In the genomic region with DNA sequence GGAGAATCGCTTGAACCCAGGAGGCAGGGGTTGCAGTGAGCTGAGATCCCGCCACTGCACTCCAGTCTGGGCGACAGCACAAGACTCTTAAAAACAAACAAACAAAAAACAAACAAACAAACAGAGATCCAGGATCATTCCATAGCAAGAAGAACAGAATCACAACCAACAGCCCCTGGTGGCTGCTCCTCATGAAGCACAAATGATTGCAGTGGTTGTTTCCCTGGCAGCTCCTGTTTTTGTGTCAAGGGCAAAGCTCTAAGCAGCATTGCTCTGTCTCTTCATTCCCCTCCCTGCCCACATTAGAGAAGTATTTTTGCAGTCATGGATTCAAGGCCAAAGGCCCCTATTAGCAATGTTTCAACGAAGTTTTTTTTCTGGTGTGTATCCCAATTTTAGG, we compare ENCODE assay signal across 20 cellular contexts. TPM values are rescaled to one million over a fixed set of nuclear protein-coding genes. Genes with fewer than 3 reads are reported as not detected.
DNase-seq lines count a peak whose midpoint lies in the region; ATAC-seq, FAIRE-seq and TF ChIP-seq lines count a peak whose summit lies in the region.
"Had no signal": no experiment of that assay in that cellular context is flagged by ENCODE, and none has a peak within 500 bp of the region (broad histone marks: within the 10 kb centered on the region; RNA-seq: fewer than 3 reads in every experiment).

No MANE protein-coding gene starts in this region.

- ATAC-seq in GM12878 = no peak
- ATAC-seq in HG03196 (IDR thresholded peaks at IDR 0.05; ENCODE audit: unreplicated experiment) = no peak
- ATAC-seq: esophagus mucosa, psoas muscle had no signal

- CTCF ChIA-PET in GM12878 (lab: Yijun Ruan, JAX) = interaction anchor here (0.7 to 8.6 kb wide), 7 partner anchors 25 to 240 kb away, joined by 3 to 112 read pairs (median 13); a partner anchor contains a TSS

- no peak overlapping the region for H4K91ac ChIP-seq in H9 (ENCODE audit: insufficient read length, low read depth, low read length)

- intact Hi-C loops in GM12878 (cut with micrococcal nuclease; ENCODE audit: unreplicated experiment) (loop anchor here (5.0 to 10.0 kb wide), 3 partner anchors 94 to 367 kb away; a partner anchor contains a TSS), testis (cut with DNase I; ENCODE audit: low total_unique reads) (no loop called here)

- H3K14ac ChIP-seq in H9 (ENCODE audit: insufficient read depth, low read length) = no peak overlapping the region

- BruUV-seq in GM12878 (replicated peaks; lab: Mats Ljungman, UMichigan) = no TSS peak

- H3K56ac ChIP-seq in H9 (ENCODE audit: insufficient read length, low read depth, low read length) = no peak overlapping the region

- no peaks in the 10 kb centered on the region for H3K27me3 Mint-ChIP-seq in H9 (ENCODE audit: low read depth)
- H3K27me3 Mint-ChIP-seq: CD4-positive, alpha-beta memory T cell had no signal

- H3K9ac ChIP-seq in H9 (ENCODE audit: extremely low read depth, insufficient read length, low read length) = no peak overlapping the region
- H3K9ac ChIP-seq in GM12878 (ENCODE audit: control insufficient read depth, insufficient read depth, low read length) = peak overlapping the region; percentile 70

- DNase-seq in AG10803 (ENCODE audit: low read depth) (peak; percentile 14), H9 (no peak), GM12878 (ENCODE audit: low read depth, low spot score) (no peak), fibroblast of pulmonary artery (ENCODE audit: low read depth) (no peak), amygdala (lab: John Stamatoyannopoulos, UW) (no peak), KBM-7 (no peak), testis (no peak)
- DNase-seq: activated CD4-positive, alpha-beta T cell treated with anti-CD3 and anti-CD28 coated beads, Interleukin-2, amount 50 U/mL, for 4 hours; activated CD8-positive, alpha-beta memory T cell treated with anti-CD3 and anti-CD28 coated beads, Interleukin-2, amount 50 U/mL, for 4 hours; CD4-positive, alpha-beta memory T cell; central memory CD4-positive, alpha-beta T cell; glutamatergic neuron; GOT3; NCI-H1436; NCI-H510A treated with DMSO at 0.1 percent for 48 hours; psoas muscle had no signal

- no peak overlapping the region for H4K5ac ChIP-seq in H9 (ENCODE audit: insufficient read length, low read depth, low read length)

- H2BK5ac ChIP-seq in H9 (ENCODE audit: insufficient read length, low read length) = no peak overlapping the region

- RAD21 ChIA-PET in GM12878 (lab: Charles Lee; ENCODE audit: unreplicated experiment) = interaction anchor here (1.0 to 4.5 kb wide), 9 partner anchors 25 to 372 kb away, joined by 3 to 48 read pairs (median 5); no protein-coding TSS in a partner anchor

- in situ Hi-C loops in GM12878 (cut with MboI) = loop anchor here (5.0 kb wide), 1 partner anchor 34 kb away; no protein-coding TSS in a partner anchor
- in situ Hi-C loops in KBM-7 (cut with MboI; ENCODE audit: low pct_unique_long_range_greater_than_20kb, low sequenced_read_pairs) = no loop called here

- H3K9me3 ChIP-seq in H9 (ENCODE audit: control insufficient read depth, low read depth, low read length) (no peaks in the 10 kb centered on the region), GM12878 (replicated peaks; ENCODE audit: control insufficient read depth, insufficient read depth, low read length) (no peaks in the 10 kb centered on the region; the same call in 2 of the 3 replicates), testis (no peaks in the 10 kb centered on the region)

- no CpG with 5 or more reads among the region's 4 CpGs for WGBS in H9 (ENCODE audit: extremely low coverage, insufficient read length, low lambda C conversion rate)
- WGBS in GM12878 (ENCODE audit: insufficient coverage, insufficient replicate concordance, low lambda C conversion rate, missing lambda C conversion rate) = 81% methylated on average over 4 of the region's 4 CpGs
- WGBS in testis, 2 donors = 79 to 80% methylated on average over 4 of the region's 4 CpGs

- H3K79me2 ChIP-seq in H9 (ENCODE audit: insufficient read depth, low read length) (no peaks in the 10 kb centered on the region), GM12878 (ENCODE audit: control insufficient read depth, insufficient read depth, low read length) (no peaks in the 10 kb centered on the region)

- FAIRE-seq in GM12878 (lab: Jason Lieb, UNC) = no peak

- H3K27me3 ChIP-seq in H9 (ENCODE audit: insufficient read depth, low read length) (no peaks in the 10 kb centered on the region), GM12878 (replicated peaks in 1 of 2; ENCODE audit: control insufficient read depth in 2 of 2, insufficient read depth in 2 of 2, low read length in 1 of 2) (no peaks in the 10 kb centered on the region), testis (no peaks in the 10 kb centered on the region)

- H3K27ac ChIP-seq in H9 (ENCODE audit: insufficient read length, low read depth, low read length) (no peak overlapping the region), GM12878 (ENCODE audit: control insufficient read depth, insufficient read depth) (peak overlapping the region; percentile 99), testis (no peak overlapping the region)
- H3K27ac ChIP-seq: psoas muscle had no signal

- no peak overlapping the region for H3K4me3 ChIP-seq in AG10803 (ENCODE audit: low read length)
- no peak overlapping the region for H3K4me3 ChIP-seq in GM12878
- H3K4me3 ChIP-seq in fibroblast of pulmonary artery (replicated peaks; ENCODE audit: low read depth, low read length) = no peak overlapping the region
- no peak overlapping the region for H3K4me3 ChIP-seq in testis
- H3K4me3 ChIP-seq: psoas muscle had no signal

- H2BK12ac ChIP-seq in H9 (ENCODE audit: insufficient read length, low read depth, low read length) = no peak overlapping the region

- no peak for TF ChIP-seq POLR2A in GM12878 (IDR thresholded peaks at IDR 0.05; ENCODE audit: low read depth, low read length)
- TF ChIP-seq POLR2A in testis (IDR thresholded peaks at IDR 0.05) = no peak

- H2BK120ac ChIP-seq in H9 (ENCODE audit: low read depth, low read length, poor library complexity, severe bottlenecking) = no peak overlapping the region

- H3K36me3 Mint-ChIP-seq in H9 (ENCODE audit: insufficient read depth in 1 of 3, low read depth in 3 of 3) = peaks cover 2 to 4% (median 2%) of the 10 kb centered on the region in 3 experiments; a peak in 2 of 7 replicates
- H3K36me3 Mint-ChIP-seq: CD4-positive, alpha-beta memory T cell had no signal

- no peak overlapping the region for H3T11ph ChIP-seq in H9 (ENCODE audit: low read length)

- no peak for TF ChIP-seq RAD21 in GM12878 (IDR thresholded peaks at IDR 0.05; ENCODE audit: insufficient read depth, low read depth, low read length)

- no peaks in the 10 kb centered on the region for H3K4me1 Mint-ChIP-seq in H9

- no peak overlapping the region for H3K4ac ChIP-seq in H9 (ENCODE audit: low read depth, low read length)

- POLR2A ChIA-PET in GM12878 (lab: Charles Lee) = interaction anchor here (1.0 to 5.2 kb wide), 5 partner anchors 18 to 43 kb away, joined by 3 to 23 read pairs (median 6); no protein-coding TSS in a partner anchor

- H3K4me1 ChIP-seq in H9 (ENCODE audit: insufficient read depth, low read length) (no peaks in the 10 kb centered on the region), GM12878 (ENCODE audit: control insufficient read depth, insufficient read depth, low read length) (peaks cover 43% of the 10 kb centered on the region), testis (peaks cover 6% of the 10 kb centered on the region)
- H3K4me1 ChIP-seq: psoas muscle had no signal

- H3K4me3 Mint-ChIP-seq in H9 = no peak overlapping the region
- H3K4me3 Mint-ChIP-seq: CD4-positive, alpha-beta memory T cell; T-helper 1 cell treated with Interleukin-12 subunit alpha and Interleukin-12 subunit beta and Interleukin-4 antibody, amounts not matched to agents 30 μg/mL and 1 μg/mL, for 36 hours had no signal

- peak; percentile 39 for TF ChIP-seq CTCF in AG10803 (conservative IDR thresholded peaks at IDR 0.05; ENCODE audit: low read length)
- TF ChIP-seq CTCF in H9 (conservative IDR thresholded peaks at IDR 0.05) = peak; percentile 33; the same call in 2 of the 3 replicates
- TF ChIP-seq CTCF in GM12878 (IDR thresholded peaks at IDR 0.05 in 2 of 3, conservative IDR thresholded peaks at IDR 0.05 in 1 of 3; ENCODE audit: control insufficient read depth in 2 of 3, extremely low read depth in 1 of 3, insufficient read depth in 1 of 3, low read depth in 3 of 3, low read length in 3 of 3) = peak in 2 of 3 experiments; percentile 15 to 18; a peak in 1 of 6 replicates
- peak; percentile 17 for TF ChIP-seq CTCF in fibroblast of pulmonary artery (IDR thresholded peaks at IDR 0.05; ENCODE audit: low read length, missing control alignments)
- peak in 1 of 3 experiments; percentile 19 for TF ChIP-seq CTCF in testis (IDR thresholded peaks at IDR 0.05)

- H2BK15ac ChIP-seq in H9 (ENCODE audit: low read depth, low read length) = no peak overlapping the region

- H4K8ac ChIP-seq in H9 (replicated peaks; ENCODE audit: insufficient read length, low read depth, low read length) = no peak overlapping the region

- H2AFZ ChIP-seq in H9 (ENCODE audit: low read length) (no peak overlapping the region), GM12878 (ENCODE audit: control insufficient read depth, low read depth, low read length) (no peak overlapping the region)

- SMC1A ChIA-PET in GM12878 (lab: Charles Lee; ENCODE audit: uncharacterized antibody, unreplicated experiment) = interaction anchor here (0.7 to 3.3 kb wide), 11 partner anchors 14 to 243 kb away, joined by 3 to 39 read pairs (median 5); a partner anchor contains a TSS

- no peak overlapping the region; a peak in 1 of 7 replicates for H3K27ac Mint-ChIP-seq in H9
- H3K27ac Mint-ChIP-seq: activated T-helper 2 cell treated with anti-CD3 and anti-CD28 coated beads, Interferon-gamma antibody, Interleukin-2, Interleukin-4, amounts not matched to agents 10 μg/mL and 5 μg/mL and 100 μg/mL, durations not matched to agents 14 hours and 24 hours and 36 hours; CD4-positive, alpha-beta memory T cell; T-helper 1 cell treated with Interleukin-12 subunit alpha and Interleukin-12 subunit beta and Interleukin-4 antibody, amounts not matched to agents 30 μg/mL and 1 μg/mL, for 36 hours had no signal

- H3K18ac ChIP-seq in H9 (ENCODE audit: insufficient read length, low read depth, low read length) = no peak overlapping the region

- no peak for TF ChIP-seq EP300 in GM12878 (IDR thresholded peaks at IDR 0.05; ENCODE audit: borderline replicate concordance in 1 of 2, control insufficient read depth in 1 of 2, low read depth in 2 of 2, low read length in 2 of 2)

- H3K23ac ChIP-seq in H9 (ENCODE audit: insufficient read length, low read depth, low read length) = no peak overlapping the region

- H2AK5ac ChIP-seq in H9 (ENCODE audit: insufficient read length, low read length) = no peak overlapping the region

- no peaks in the 10 kb centered on the region for H3K36me3 ChIP-seq in GM12878 (ENCODE audit: control insufficient read depth in 2 of 2, insufficient read depth in 2 of 2, low read length in 1 of 2)
- H3K36me3 ChIP-seq in testis (ENCODE audit: low read depth, missing control alignments) = no peaks in the 10 kb centered on the region

- peaks cover 3 to 5% of the 10 kb centered on the region in 2 experiments for H3K9me3 Mint-ChIP-seq in H9

- no peaks in the 10 kb centered on the region for H4K20me1 ChIP-seq in H9 (ENCODE audit: control insufficient read depth, insufficient read depth, insufficient read length)
- H4K20me1 ChIP-seq in GM12878 (ENCODE audit: control insufficient read depth, insufficient read depth) = no peaks in the 10 kb centered on the region

- H3K4me2 ChIP-seq in H9 (ENCODE audit: insufficient read depth, insufficient read length, low read length) (no peak overlapping the region), GM12878 (ENCODE audit: control insufficient read depth, insufficient read depth) (0 out of 2 replicates have a peak overlapping the region, but pooled peaks have one; percentile 50)

- no peaks in the 10 kb centered on the region for H3K23me2 ChIP-seq in H9 (ENCODE audit: insufficient read length, low read depth, low read length, poor library complexity, severe bottlenecking)

- H2BK20ac ChIP-seq in H9 (ENCODE audit: low read depth, low read length, poor library complexity, severe bottlenecking) = no peak overlapping the region

- no peaks in the 10 kb centered on the region for H3K79me1 ChIP-seq in H9 (ENCODE audit: insufficient read depth, low read depth, low read length, poor library complexity, severe bottlenecking)

RNA-seq across cellular contexts. Expression of a gene that starts 25.8 kb away (rescaled TPM):
- total RNA-seq in H9 (2021) = 41.3 and 43.4 TPM in 2 replicates
- total RNA-seq in GM12878 (2013; cell fraction: nucleolus; rRNA removed) = 46.6 and 51.1 TPM in 2 replicates
- 47.8 and 65.9 TPM in 2 replicates for total RNA-seq in GM12878 (2014; rRNA removed)
- 68.4 and 71.7 TPM in 2 replicates for total RNA-seq in GM12878 (2014; rRNA removed; fragmentation: Illumina TruSeq; extraction: Trizol)
- 48.1 and 48.2 TPM in 2 replicates for total RNA-seq in GM12878 (2021)
- polyA plus RNA-seq in GM12878 (2011; ENCODE audit: low read depth) = 14.3 TPM
- polyA plus RNA-seq in GM12878 (2011; rRNA removed) = 23.0 and 34.7 TPM in 2 replicates
- polyA plus RNA-seq in GM12878 (2011; cell fraction: cytosol; rRNA removed) = 13.1 and 15.1 TPM in 2 replicates
- 22.6 and 29.1 TPM in 2 replicates for polyA plus RNA-seq in GM12878 (2011; cell fraction: nucleus; rRNA removed)
- 28.7 and 29.9 TPM in 2 replicates for polyA plus RNA-seq in GM12878 (2012)
- 49.3 and 62.5 TPM in 2 replicates for polyA plus RNA-seq in GM12878 (2014; fragmentation: Illumina TruSeq; extraction: Trizol)
- 10 to 100 TPM; 25.3 to 28.2 TPM for polyA plus RNA-seq in GM12878 (2014; fragmentation: Nextera tagmentation; extraction: Ambion mirVana)
- polyA plus RNA-seq in GM12878 (2014; rRNA removed) = 34.6 and 42.3 TPM in 2 replicates
- polyA plus RNA-seq in GM12878 (2016; fragmentation: Nextera tagmentation; extraction: Ambion mirVana) = 10 to 100 TPM; 41.9 to 45.5 TPM
- 42.4 and 53.2 TPM in 2 replicates for polyA minus RNA-seq in GM12878 (2011; rRNA and poly(A)+ RNA removed)
- 6.0 and 13.4 TPM in 2 replicates for polyA minus RNA-seq in GM12878 (2011; cell fraction: cytosol; rRNA and poly(A)+ RNA removed)
- polyA minus RNA-seq in GM12878 (2011; cell fraction: nucleus; rRNA and poly(A)+ RNA removed) = 8.2 and 12.5 TPM in 2 replicates
- 1 to 10 TPM; 5.9 to 6.7 TPM for total RNA-seq in testis
- polyA plus RNA-seq in testis (ENCODE audit: insufficient read depth, low read depth, low replicate concordance) = 5.8 TPM
